1 cellular context compared by ENCODE assay signal in the genomic region with DNA sequence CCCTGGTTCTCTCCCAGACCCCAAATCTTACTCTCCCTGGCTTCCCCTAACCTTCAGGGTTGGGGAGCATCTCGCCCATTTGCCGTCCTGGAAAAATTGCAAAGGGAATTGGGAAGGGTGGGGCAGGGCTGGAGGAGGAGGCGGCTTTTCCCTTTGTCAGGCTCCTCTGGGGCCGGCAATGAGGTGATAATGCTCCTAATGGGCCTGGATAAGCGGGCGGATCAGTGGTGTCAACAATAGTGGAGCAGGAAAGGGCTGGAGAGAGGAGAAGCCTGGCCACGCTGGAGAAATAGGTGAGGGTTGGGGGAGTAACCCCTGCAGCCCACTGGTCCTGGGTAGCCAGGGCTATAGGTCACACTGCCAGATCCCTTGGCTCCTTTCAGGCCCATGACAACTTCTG.
TF ChIP-seq lines count a peak whose summit lies in the region.

No MANE protein-coding gene starts in this region.

TF ChIP-seq in H1, 55 proteins besides CTCF, POLR2A, EP300 and RAD21:
- no peak for TF ChIP-seq JUND (IDR thresholded peaks at IDR 0.05; ENCODE audit: low read length)
- TF ChIP-seq NRF1 (IDR thresholded peaks at IDR 0.05; ENCODE audit: low read depth, low read length), result no peak
